ENCODE assay signal across 17 cellular contexts in the genomic region with DNA sequence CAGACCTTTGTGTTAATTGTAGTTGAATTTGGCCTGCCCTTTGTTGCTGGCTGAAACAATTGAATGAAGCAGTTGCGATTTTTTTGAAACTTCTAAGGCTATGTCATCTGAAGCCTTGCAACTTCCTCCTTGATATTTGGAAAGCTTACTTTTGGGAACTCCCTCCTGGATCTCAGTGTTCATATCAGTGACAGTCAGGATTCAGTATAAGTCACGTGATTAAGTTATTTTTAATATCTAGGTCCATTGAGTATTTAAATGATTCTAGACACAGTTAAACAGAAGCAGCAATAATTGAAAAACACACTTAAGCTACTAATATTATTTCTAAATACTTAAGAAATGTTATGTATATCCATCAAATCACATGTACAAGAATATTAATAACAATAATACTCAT.
DNase-seq lines count a peak whose midpoint lies in the region; ATAC-seq, FAIRE-seq and TF ChIP-seq lines count a peak whose summit lies in the region.
"Had no signal": no experiment of that assay in that cellular context is flagged by ENCODE, and none has a peak within 500 bp of the region (broad histone marks: within the 10 kb centered on the region; RNA-seq: fewer than 3 reads in every experiment).

No MANE protein-coding gene starts in this region.

- TF ChIP-seq RAD21 in HepG2 (CRISPR knock-in tag; IDR thresholded peaks at IDR 0.05) (no peak), GM12878 (IDR thresholded peaks at IDR 0.05; ENCODE audit: insufficient read depth, low read depth, low read length) (no peak)

- no peak overlapping the region for H3K9ac ChIP-seq in HepG2 (ENCODE audit: insufficient read depth, low read depth, low read length)
- no peak overlapping the region for H3K9ac ChIP-seq in GM12878 (ENCODE audit: control insufficient read depth, insufficient read depth, low read length)
- H3K9ac ChIP-seq: BLaER1 treated with 17β-estradiol and CSF1 and Interleukin-3, amounts not matched to agents 10 nM and 100 nM had no signal

- no peak overlapping the region for H3K4me2 ChIP-seq in HepG2 (ENCODE audit: low read depth, low read length)
- no peak overlapping the region for H3K4me2 ChIP-seq in GM12878 (ENCODE audit: control insufficient read depth, insufficient read depth)
- H3K4me2 ChIP-seq: BLaER1 treated with 17β-estradiol and CSF1 and Interleukin-3, amounts not matched to agents 10 nM and 100 nM had no signal

- RAD21 ChIA-PET in GM12878 (lab: Charles Lee; ENCODE audit: unreplicated experiment), result no interaction called here

- TF ChIP-seq POLR2A in HepG2 (IDR thresholded peaks at IDR 0.05; ENCODE audit: insufficient read depth in 1 of 2, low read depth in 2 of 2, low read length in 2 of 2) (no peak), right lobe of liver (IDR thresholded peaks at IDR 0.05) (no peak), GM12878 (IDR thresholded peaks at IDR 0.05; ENCODE audit: low read depth, low read length) (no peak)

- TF ChIP-seq CTCF in HepG2 (CRISPR knock-in tag; IDR thresholded peaks at IDR 0.05), result no peak
- no peak for TF ChIP-seq CTCF in right lobe of liver (IDR thresholded peaks at IDR 0.05)
- no peak for TF ChIP-seq CTCF in GM12878 (IDR thresholded peaks at IDR 0.05 in 2 of 3, conservative IDR thresholded peaks at IDR 0.05 in 1 of 3; ENCODE audit: control insufficient read depth in 2 of 3, extremely low read depth in 1 of 3, insufficient read depth in 1 of 3, low read depth in 3 of 3, low read length in 3 of 3)

- intact Hi-C loops in HepG2 (cut with micrococcal nuclease; ENCODE audit: unreplicated experiment), result no loop called here
- intact Hi-C loops in right lobe of liver (cut with DNase I), result no loop called here
- intact Hi-C loops in GM12878 (cut with micrococcal nuclease; ENCODE audit: unreplicated experiment), result no loop called here

- H3K79me2 ChIP-seq in HepG2 (ENCODE audit: insufficient read depth, low read length) (no peaks in the 10 kb centered on the region), GM12878 (ENCODE audit: control insufficient read depth, insufficient read depth, low read length) (no peaks in the 10 kb centered on the region)

- SMC1A ChIA-PET in GM12878 (lab: Charles Lee; ENCODE audit: uncharacterized antibody, unreplicated experiment), result no interaction called here

- TF ChIP-seq EP300 in HepG2 (IDR thresholded peaks at IDR 0.05; ENCODE audit: low read depth in 2 of 2, low read length in 2 of 2), result no peak
- no peak for TF ChIP-seq EP300 in HepG2 (CRISPR knock-in tag; IDR thresholded peaks at IDR 0.05; ENCODE audit: borderline replicate concordance)
- TF ChIP-seq EP300 in GM12878 (IDR thresholded peaks at IDR 0.05; ENCODE audit: borderline replicate concordance in 1 of 2, control insufficient read depth in 1 of 2, low read depth in 2 of 2, low read length in 2 of 2), result no peak

- WGBS in HepG2 (ENCODE audit: low lambda C conversion rate), result 9% methylated on average over 2 of the region's 2 CpGs
- 47% methylated on average over 2 of the region's 2 CpGs for WGBS in right lobe of liver (ENCODE audit: insufficient coverage, low coverage, low lambda C conversion rate, missing lambda C conversion rate)
- 0% methylated on average over 2 of the region's 2 CpGs for WGBS in GM12878 (ENCODE audit: insufficient coverage, insufficient replicate concordance, low lambda C conversion rate, missing lambda C conversion rate)
- WGBS in small intestine, 3 donors, result 79 to 84% (median 80%) methylated on average over 2 of the region's 2 CpGs

- POLR2A ChIA-PET in HepG2 (lab: Yijun Ruan, JAX) (no interaction called here), GM12878 (lab: Charles Lee) (no interaction called here)

- H3K27ac ChIP-seq in HepG2 (ENCODE audit: extremely low read length, insufficient read depth, low read length) (no peak overlapping the region), right lobe of liver (no peak overlapping the region), GM12878 (ENCODE audit: control insufficient read depth, insufficient read depth) (no peak overlapping the region), small intestine (ENCODE audit: low read depth in 1 of 2, low read length in 1 of 2) (no peak overlapping the region)
- H3K27ac ChIP-seq: BLaER1 treated with 17β-estradiol and CSF1 and Interleukin-3, amounts not matched to agents 10 nM and 100 nM; C4-2B had no signal

- CTCF ChIA-PET in HepG2 (lab: Yijun Ruan, JAX; ENCODE audit: low intra/inter-chr PET ratio, low total read pairs) (no interaction called here), GM12878 (lab: Yijun Ruan, JAX) (no interaction called here)

- DNase-seq in HepG2 (ENCODE audit: low spot score) (no peak), right lobe of liver (no peak), GM12878 (ENCODE audit: low read depth, low spot score) (no peak), frontal cortex (ENCODE audit: low spot score in 2 of 2) (no peak), small intestine (no peak)
- DNase-seq: 8988T; AML-193; Caco-2; Calu3; CD4-positive, alpha-beta T cell; CD8-positive, alpha-beta T cell; GF-D8 had no signal

- no peak for ATAC-seq in HepG2
- ATAC-seq in right lobe of liver, result no peak
- ATAC-seq in GM12878, result no peak
- no peak for ATAC-seq in GM21390 (IDR thresholded peaks at IDR 0.05; ENCODE audit: unreplicated experiment)
- ATAC-seq: CD8-positive, alpha-beta T cell had no signal

- BruUV-seq in HepG2 (replicated peaks; lab: Mats Ljungman, UMichigan), result no TSS peak
- BruUV-seq in GM12878 (replicated peaks; lab: Mats Ljungman, UMichigan), result no TSS peak

- in situ Hi-C loops in HepG2 (cut with HindIII; ENCODE audit: extremely low pct_ligation_motif_present, low pct_unique_long_range_greater_than_20kb) (no loop called here), GM12878 (cut with MboI) (no loop called here)

- H3K27me3 ChIP-seq in HepG2 (ENCODE audit: control insufficient read depth in 1 of 2, insufficient read depth in 2 of 2, low read length in 2 of 2) (no peaks in the 10 kb centered on the region), right lobe of liver (no peaks in the 10 kb centered on the region), GM12878 (replicated peaks in 1 of 2; ENCODE audit: control insufficient read depth in 2 of 2, insufficient read depth in 2 of 2, low read length in 1 of 2) (no peaks in the 10 kb centered on the region), small intestine (ENCODE audit: control insufficient read depth in 2 of 2, insufficient read depth in 2 of 2, low read length in 2 of 2) (no peaks in the 10 kb centered on the region)
- H3K27me3 ChIP-seq: BLaER1 treated with 17β-estradiol and CSF1 and Interleukin-3, amounts not matched to agents 10 nM and 100 nM had no signal

- no peaks in the 10 kb centered on the region for H3K9me3 ChIP-seq in HepG2 (ENCODE audit: low read length)
- H3K9me3 ChIP-seq in right lobe of liver, result no peaks in the 10 kb centered on the region
- no peaks in the 10 kb centered on the region for H3K9me3 ChIP-seq in GM12878 (replicated peaks; ENCODE audit: control insufficient read depth, insufficient read depth, low read length)
- H3K9me3 ChIP-seq in small intestine (ENCODE audit: control insufficient read depth, low read depth), result no peaks in the 10 kb centered on the region
- H3K9me3 ChIP-seq: Caco-2 had no signal

- H3K4me1 ChIP-seq in HepG2 (ENCODE audit: insufficient read depth, low read length) (no peaks in the 10 kb centered on the region), right lobe of liver (no peaks in the 10 kb centered on the region), GM12878 (ENCODE audit: control insufficient read depth, insufficient read depth, low read length) (no peaks in the 10 kb centered on the region), small intestine (ENCODE audit: control insufficient read depth in 2 of 2, insufficient read depth in 1 of 2, low read depth in 1 of 2, low read length in 1 of 2) (no peaks in the 10 kb centered on the region)
- H3K4me1 ChIP-seq: BLaER1 treated with 17β-estradiol and CSF1 and Interleukin-3, amounts not matched to agents 10 nM and 100 nM; Caco-2 had no signal

- FAIRE-seq in HepG2 (lab: Jason Lieb, UNC) (no peak), GM12878 (lab: Jason Lieb, UNC) (no peak), frontal cortex (lab: Jason Lieb, UNC) (peak; percentile 3), small intestine (lab: Jason Lieb, UNC) (no peak)
- FAIRE-seq: G401.6, GM19239 had no signal

- H3K4me3 ChIP-seq in HepG2 (replicated peaks in 1 of 3; ENCODE audit: insufficient read depth in 1 of 3, low read depth in 2 of 3, low read length in 3 of 3), result no peak overlapping the region
- H3K4me3 ChIP-seq in right lobe of liver, result no peak overlapping the region
- H3K4me3 ChIP-seq in GM12878, result no peak overlapping the region
- H3K4me3 ChIP-seq in small intestine (ENCODE audit: low read depth in 1 of 2, low read length in 2 of 2), result no peak overlapping the region
- H3K4me3 ChIP-seq: BLaER1 treated with 17β-estradiol and CSF1 and Interleukin-3, amounts not matched to agents 10 nM and 100 nM had no signal

- no peak overlapping the region for H2AFZ ChIP-seq in HepG2 (ENCODE audit: low read length)
- no peak overlapping the region for H2AFZ ChIP-seq in GM12878 (ENCODE audit: control insufficient read depth, low read depth, low read length)

- H3K36me3 ChIP-seq in HepG2 (replicated peaks in 1 of 2; ENCODE audit: control insufficient read depth in 1 of 2, insufficient read depth in 2 of 2, low read length in 2 of 2) (no peaks in the 10 kb centered on the region), right lobe of liver (no peaks in the 10 kb centered on the region), GM12878 (ENCODE audit: control insufficient read depth in 2 of 2, insufficient read depth in 2 of 2, low read length in 1 of 2) (no peaks in the 10 kb centered on the region), small intestine (ENCODE audit: control insufficient read depth in 2 of 2, insufficient read depth in 2 of 2, low read length in 2 of 2) (no peaks in the 10 kb centered on the region)
- H3K36me3 ChIP-seq: BLaER1 treated with 17β-estradiol and CSF1 and Interleukin-3, amounts not matched to agents 10 nM and 100 nM had no signal

- H4K20me1 ChIP-seq in HepG2 (ENCODE audit: insufficient read depth, low read length), result no peaks in the 10 kb centered on the region
- no peaks in the 10 kb centered on the region for H4K20me1 ChIP-seq in GM12878 (ENCODE audit: control insufficient read depth, insufficient read depth)
- H4K20me1 ChIP-seq: BLaER1 treated with 17β-estradiol and CSF1 and Interleukin-3, amounts not matched to agents 10 nM and 100 nM had no signal

TF ChIP-seq in HepG2, 621 proteins besides CTCF, POLR2A, EP300 and RAD21 (continues in another document):
- no peak for TF ChIP-seq HDAC6 (IDR thresholded peaks at IDR 0.05; ENCODE audit: low read depth, low read length)
